In genomic region chr21:16070207-16070651, GRCh38 we compare ENCODE assay signal across 11 cellular contexts.
DNase-seq lines count a peak whose midpoint lies in the region; ATAC-seq, FAIRE-seq and TF ChIP-seq lines count a peak whose summit lies in the region.
"Had no signal": no experiment of that assay in that cellular context is flagged by ENCODE, and none has a peak within 500 bp of the region (broad histone marks: within the 10 kb centered on the region; RNA-seq: fewer than 3 reads in every experiment).

No MANE protein-coding gene starts in this region.

- H3K9me3 ChIP-seq in H1 (ENCODE audit: insufficient read depth in 2 of 2, low read depth in 1 of 2, low read length in 1 of 2): no peaks in the 10 kb centered on the region
- no peaks in the 10 kb centered on the region for H3K9me3 ChIP-seq in ovary

- H3K56ac ChIP-seq in H1 (replicated peaks; ENCODE audit: insufficient read length, low read depth, low read length): no peak overlapping the region

- DNase-seq in C1 segment of cervical spinal cord (lab: John Stamatoyannopoulos, UW) (peak in 9 of 14 donors; percentile 3 to 95 (median 47)), NCI-H1417 treated with DMSO at 0.1 percent for 48 hours (lab: John Stamatoyannopoulos, UW) (peak; percentile 67), H1 (ENCODE audit: low read depth in 1 of 2, low spot score in 2 of 2) (no peak), ovary (no peak), NOMO-1 treated with dmso at 0.1 percent for 144 hours (lab: John Stamatoyannopoulos, UW; ENCODE audit: unreplicated experiment) (no peak), NCI-H774 (lab: John Stamatoyannopoulos, UW) (no peak)
- DNase-seq: activated naive CD4-positive, alpha-beta T cell treated with Interleukin-2 at 50 U/mL for 16 hours; DMS79 treated with DMSO at 0.1 percent for 48 hours; trophoblast cell had no signal

- no peak overlapping the region for H3K4ac ChIP-seq in H1 (replicated peaks; ENCODE audit: insufficient read length, low read depth, low read length)

- no peak overlapping the region for H2AK5ac ChIP-seq in H1 (ENCODE audit: low read depth, low read length)

- WGBS in H1 (ENCODE audit: extremely low coverage in 1 of 2, insufficient coverage in 1 of 2, insufficient read length in 1 of 2, insufficient replicate concordance in 2 of 2, low coverage in 1 of 2, low lambda C conversion rate in 2 of 2, missing lambda C conversion rate in 1 of 2), 2 experiments: 95% methylated on average over 7 of the region's 7 CpGs; no CpG with 5 or more reads in 1 of the 2 experiments
- WGBS in ovary, 3 donors: 62 to 71% (median 70%) methylated on average over 7 of the region's 7 CpGs

- no peak overlapping the region for H4K91ac ChIP-seq in H1 (replicated peaks; ENCODE audit: insufficient read length, low read length)

- no peak for FAIRE-seq in H1 (lab: Jason Lieb, UNC)

- H3K4me2 ChIP-seq in H1 (ENCODE audit: insufficient read depth in 1 of 2, low read depth in 2 of 2, low read length in 2 of 2): no peak overlapping the region

- TF ChIP-seq POLR2A in H1 (IDR thresholded peaks at IDR 0.05; ENCODE audit: control extremely low read depth in 1 of 2, low read depth in 2 of 2, low read length in 2 of 2): no peak
- no peak for TF ChIP-seq POLR2A in ovary (IDR thresholded peaks at IDR 0.05)

- H3K27me3 ChIP-seq in H1 (replicated peaks in 1 of 4; ENCODE audit: control insufficient read depth in 3 of 4, extremely low read depth in 1 of 4, insufficient read depth in 3 of 4, low read length in 3 of 4) (no peaks in the 10 kb centered on the region), ovary (no peaks in the 10 kb centered on the region)

- no peak overlapping the region for H4K5ac ChIP-seq in H1 (ENCODE audit: insufficient read length, low read depth, low read length)

- no peak overlapping the region for H3K18ac ChIP-seq in H1 (ENCODE audit: extremely low read depth, low read length)

- H3K79me1 ChIP-seq in H1 (ENCODE audit: low read depth, low read length): no peaks in the 10 kb centered on the region

- H2BK5ac ChIP-seq in H1 (ENCODE audit: low read depth, low read length): no peak overlapping the region

- no peaks in the 10 kb centered on the region for H3K79me2 ChIP-seq in H1 (ENCODE audit: control insufficient read depth in 1 of 2, insufficient read depth in 2 of 2, low read length in 2 of 2)

- 0 out of 2 replicates have a peak overlapping the region, but pooled peaks have one; percentile 27 for H2AFZ ChIP-seq in H1 (ENCODE audit: low read length)

- TF ChIP-seq EP300 in H1 (IDR thresholded peaks at IDR 0.05; ENCODE audit: borderline replicate concordance in 1 of 2, low read depth in 2 of 2, low read length in 2 of 2) (no peak), ovary (IDR thresholded peaks at IDR 0.05) (no peak)

- TF ChIP-seq RAD21 in H1 (IDR thresholded peaks at IDR 0.05 in 1 of 2, conservative IDR thresholded peaks at IDR 0.05 in 1 of 2; ENCODE audit: low read depth in 2 of 2, low read length in 2 of 2): no peak

- H3K36me3 ChIP-seq in H1 (ENCODE audit: control insufficient read depth in 2 of 4, insufficient read depth in 4 of 4, low read length in 3 of 4) (no peaks in the 10 kb centered on the region), ovary (no peaks in the 10 kb centered on the region)

- H2BK120ac ChIP-seq in H1 (replicated peaks; ENCODE audit: low read depth, low read length): no peak overlapping the region

- H3K9ac ChIP-seq in H1 (replicated peaks in 1 of 4; ENCODE audit: extremely low read depth in 1 of 4, low read depth in 3 of 4, low read length in 3 of 4): no peak overlapping the region; a peak in 1 of 7 replicates

- H3K23me2 ChIP-seq in H1 (ENCODE audit: low read depth, low read length): no peaks in the 10 kb centered on the region

- H3K27ac ChIP-seq in H1 (ENCODE audit: low read depth, low read length): no peak overlapping the region
- H3K27ac ChIP-seq in ovary: no peak overlapping the region

- no peak overlapping the region for H3K23ac ChIP-seq in H1 (ENCODE audit: insufficient read length)

- no peaks in the 10 kb centered on the region for H4K20me1 ChIP-seq in H1 (replicated peaks in 1 of 2; ENCODE audit: control insufficient read depth in 1 of 2, insufficient read depth in 2 of 2, low read length in 2 of 2)

- H3K14ac ChIP-seq in H1 (ENCODE audit: insufficient read length): no peak overlapping the region

- no peak overlapping the region for H2BK15ac ChIP-seq in H1 (ENCODE audit: low read length)

- POLR2A ChIA-PET in H1 (lab: Charles Lee; ENCODE audit: partially characterized antibody): no interaction called here

- intact Hi-C loops in ovary (cut with DNase I): loop anchor here in 2 of 4 donors (10.0 kb wide), 1 partner anchor 265 kb away; no protein-coding TSS in a partner anchor

- H3K4me1 ChIP-seq in H1 (replicated peaks in 1 of 4; ENCODE audit: control insufficient read depth in 3 of 4, insufficient read depth in 4 of 4, low read length in 3 of 4): peaks cover 0 to 4% (median 0%) of the 10 kb centered on the region in 4 experiments; a peak in 1 of 7 replicates
- H3K4me1 ChIP-seq in ovary (ENCODE audit: insufficient read depth): no peaks in the 10 kb centered on the region

- TF ChIP-seq CTCF in H1 (IDR thresholded peaks at IDR 0.05; ENCODE audit: control extremely low read depth in 1 of 3, insufficient read depth in 1 of 3, low read depth in 1 of 3, low read length in 3 of 3) (no peak), ovary (IDR thresholded peaks at IDR 0.05) (no peak)

- no peak overlapping the region for H2BK20ac ChIP-seq in H1 (ENCODE audit: low read length)

- ATAC-seq in HG02571 (IDR thresholded peaks at IDR 0.05; ENCODE audit: unreplicated experiment) (no peak), GM21447 (IDR thresholded peaks at IDR 0.05; ENCODE audit: unreplicated experiment) (no peak)

- CTCF ChIA-PET in H1 (lab: Charles Lee; ENCODE audit: partially characterized antibody): interaction anchor here (1.7 kb wide), 1 partner anchor 18 kb away, joined by 3 read pairs; no protein-coding TSS in a partner anchor

- no peak overlapping the region for H2BK12ac ChIP-seq in H1 (ENCODE audit: low read depth, low read length)

- no peak overlapping the region for H4K8ac ChIP-seq in H1 (ENCODE audit: extremely low read depth, insufficient read depth, low read length)

- H3K4me3 ChIP-seq in H1 (ENCODE audit: extremely low read depth in 1 of 4, insufficient read depth in 2 of 4, low read depth in 3 of 4, low read length in 4 of 4) (no peak overlapping the region), ovary (peak overlapping the region; percentile 36)

TF ChIP-seq in H1, 55 proteins besides CTCF, POLR2A, EP300 and RAD21:
- TF ChIP-seq TBP (IDR thresholded peaks at IDR 0.05; ENCODE audit: low read depth, low read length): no peak
- no peak for TF ChIP-seq RFX5 (IDR thresholded peaks at IDR 0.05; ENCODE audit: borderline replicate concordance, low read depth, low read length)
- TF ChIP-seq HDAC2 (IDR thresholded peaks at IDR 0.05; ENCODE audit: borderline replicate concordance in 1 of 2, low read depth in 2 of 2, low read length in 2 of 2): no peak
- TF ChIP-seq BCL11A (IDR thresholded peaks at IDR 0.05; ENCODE audit: low read depth in 2 of 2, low read length in 2 of 2): no peak
- no peak for TF ChIP-seq TCF12 (IDR thresholded peaks at IDR 0.05; ENCODE audit: low read depth, low read length)

Comparison
In these comparisons a context has a peak if more than half of its experiments do, and no peak if none do; other contexts are left out.
1. DNase-seq: peak in C1 segment of cervical spinal cord (9 of 14) and NCI-H1417 treated with DMSO at 0.1 percent for 48 hours (single experiment); none in H1 (0 of 2), ovary (0 of 5), NOMO-1 treated with dmso at 0.1 percent for 144 hours (single experiment) and NCI-H774 (single experiment).